In the genomic region with DNA sequence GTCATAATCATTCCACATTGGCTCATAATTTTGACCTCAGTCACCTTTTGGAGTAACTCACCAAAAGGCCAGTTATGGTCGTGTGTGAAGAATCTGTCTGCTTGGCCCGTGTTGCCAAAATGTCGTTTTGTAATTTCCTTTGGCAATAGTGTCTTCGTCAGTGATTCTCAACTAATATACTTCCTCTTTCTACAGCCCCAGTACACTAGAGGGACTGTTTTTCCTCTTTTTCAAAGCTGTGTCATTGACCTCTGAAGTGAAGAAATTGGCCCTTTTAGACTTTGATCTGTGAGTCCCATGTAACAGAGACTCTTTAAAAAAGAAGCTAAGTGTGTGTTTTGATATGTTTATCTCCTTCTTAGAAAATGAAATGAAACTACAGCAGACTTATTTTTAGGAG, we compare ENCODE assay signal across 8 cellular contexts. TPM values are rescaled to one million over a fixed set of nuclear protein-coding genes. Genes with fewer than 3 reads are reported as not detected.
A peak's percentile ranks its signal among the peaks of the same experiment; 100 is the strongest.
DNase-seq lines count a peak whose midpoint lies in the region; ATAC-seq and TF ChIP-seq lines count a peak whose summit lies in the region.

No MANE protein-coding gene starts in this region.

- H3K9me3 ChIP-seq in adrenal gland (replicated peaks in 1 of 3) (no peaks in the 10 kb centered on the region), thyroid gland (no peaks in the 10 kb centered on the region)

- DNase-seq in GM04503 (ENCODE audit: low read depth), result peak; percentile 91
- peak; percentile 50 for DNase-seq in HuH-7 (ENCODE audit: low spot score)
- peak in 6 of 7 donors; percentile 65 to 86 (median 80) for DNase-seq in adrenal gland
- no peak for DNase-seq in left colon
- DNase-seq in thyroid gland, result peak in 1 of 2 donors; percentile 25
- no peak for DNase-seq in NCI-H748 treated with DMSO at 0.1 percent for 48 hours (lab: John Stamatoyannopoulos, UW)
- no peak for DNase-seq in stimulated activated CD4-positive, alpha-beta T cell treated with anti-CD3 and anti-CD28 coated beads, Interleukin-2, amount 100 ng/mL, for 48 hours

- TF ChIP-seq POLR2A in adrenal gland (IDR thresholded peaks at IDR 0.05) (no peak), thyroid gland (IDR thresholded peaks at IDR 0.05) (no peak)

- H3K4me3 ChIP-seq in adrenal gland (no peak overlapping the region), thyroid gland (replicated peaks in 1 of 3) (no peak overlapping the region)

- intact Hi-C loops in adrenal gland (cut with DNase I) (loop anchor here in 1 of 2 donors (5.0 kb wide), 1 partner anchor 216 kb away; no protein-coding TSS in a partner anchor), left colon (cut with DNase I, micrococcal nuclease) (loop anchor here in 1 of 2 donors (10.0 kb wide), 1 partner anchor 109 kb away; no protein-coding TSS in a partner anchor), thyroid gland (cut with DNase I) (loop anchor here (10.0 kb wide), 1 partner anchor 99 kb away; no protein-coding TSS in a partner anchor)

- H3K27me3 ChIP-seq in adrenal gland (no peaks in the 10 kb centered on the region), thyroid gland (no peaks in the 10 kb centered on the region)

- peak overlapping the region; percentile 2 to 99 (median 59) for H3K27ac ChIP-seq in adrenal gland
- H3K27ac ChIP-seq in thyroid gland, result peak overlapping the region; percentile 5 to 68 (median 47)

- H3K4me1 ChIP-seq in adrenal gland (replicated peaks in 1 of 2) (peaks cover 14 to 62% of the 10 kb centered on the region in 2 donors), thyroid gland (peaks cover 46 to 55% of the 10 kb centered on the region in 2 donors)

- peak; percentile 46 for ATAC-seq in left colon
- no peak for ATAC-seq in HG03039 (IDR thresholded peaks at IDR 0.05; ENCODE audit: unreplicated experiment)

- TF ChIP-seq CTCF in adrenal gland (IDR thresholded peaks at IDR 0.05) (peak in 4 of 6 experiments; percentile 30 to 51 (median 45)), thyroid gland (IDR thresholded peaks at IDR 0.05) (peak in 2 of 6 experiments; percentile 19 to 23)

- H3K36me3 ChIP-seq in adrenal gland (replicated peaks in 1 of 2) (peaks cover 0 to 21% of the 10 kb centered on the region in 2 donors), thyroid gland (peaks cover 18 to 26% of the 10 kb centered on the region in 2 donors)

- 0 to 6% (median 2%) methylated on average over 4 of the region's 4 CpGs for WGBS in adrenal gland, 4 donors
- 57 to 70% methylated on average over 4 of the region's 4 CpGs for WGBS in thyroid gland, 2 donors

RNA-seq across cellular contexts. Expression of gene FOXO3, which starts 5.2 kb away (rescaled TPM):
- 10 to 100 TPM; 18.3 to 38.7 (median 31.0) TPM for total RNA-seq in adrenal gland
- polyA plus RNA-seq in adrenal gland, result 10 to 100 TPM in 2 of 3 donors, 1 to 10 TPM in 1; 8.3 to 13.5 (median 11.7) TPM
- total RNA-seq in left colon, result 10 to 100 TPM; 39.9 to 70.0 TPM
- total RNA-seq in thyroid gland, result 100 to 1,000 TPM in 1 of 4 donors, 10 to 100 TPM in 3; 61.8 to 103 (median 76.8) TPM

Comparison
In these comparisons a context has a peak if more than half of its experiments do, and no peak if none do; other contexts are left out.
1. DNase-seq: peak in GM04503 (single experiment), HuH-7 (single experiment) and adrenal gland (6 of 7); none in left colon (0 of 2), NCI-H748 treated with DMSO at 0.1 percent for 48 hours (single experiment) and stimulated activated CD4-positive, alpha-beta T cell treated with anti-CD3 and anti-CD28 coated beads, Interleukin-2, amount 100 ng/mL, for 48 hours (0 of 2).